Comparison of ENCODE assay signal across 37 cellular contexts in the genomic region with DNA sequence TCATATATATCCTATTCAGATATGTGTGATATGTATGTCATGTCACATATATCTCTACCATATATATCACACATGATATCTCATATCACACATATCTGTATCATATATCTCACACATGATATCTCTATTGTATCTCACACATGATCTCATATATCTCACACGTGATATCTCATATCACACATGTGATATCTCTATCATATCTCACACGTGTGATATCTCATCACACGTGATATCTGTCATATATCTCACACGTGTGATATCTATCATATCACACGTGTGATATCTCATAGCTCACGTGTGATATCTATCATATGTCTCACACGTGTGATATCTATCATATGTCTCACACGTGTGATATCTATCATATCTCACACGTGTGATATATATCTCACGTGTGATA.
"Had no signal": no experiment of that assay in that cellular context is flagged by ENCODE, and none has a peak within 500 bp of the region (broad histone marks: within the 10 kb centered on the region; RNA-seq: fewer than 3 reads in every experiment).

No MANE protein-coding gene starts in this region.

- H3K36me3 ChIP-seq: adrenal gland, brain microvascular endothelial cell, breast epithelium had no signal

- H3K4me1 ChIP-seq: adrenal gland, body of pancreas, breast epithelium had no signal

- H3K27ac Mint-ChIP-seq: activated B cell treated with CpG ODN at 0.5 μM for 24 hours; activated CD4-positive, alpha-beta memory T cell treated with anti-CD3 and anti-CD28 coated beads, Interleukin-2, amount 10 ng/mL, durations not matched to agents 7 days and 5 days; activated CD4-positive, alpha-beta T cell treated with anti-CD3 and anti-CD28 coated beads, Interleukin-2, amount 10 ng/mL, durations not matched to agents 7 days and 5 days; activated CD8-positive, alpha-beta T cell treated with anti-CD3 and anti-CD28 coated beads, Interleukin-2, amount 10 ng/mL, durations not matched to agents 7 days and 5 days; activated naive CD4-positive, alpha-beta T cell treated with anti-CD3 and anti-CD28 coated beads for 36 hours; activated naive CD4-positive, alpha-beta T cell treated with anti-CD3 and anti-CD28 coated beads, Interleukin-2, amount 50 U/mL, for 72 hours; activated naive CD8-positive, alpha-beta T cell treated with anti-CD3 and anti-CD28 coated beads for 36 hours; activated T-cell treated with anti-CD3 and anti-CD28 coated beads, Interleukin-2, amount 50 U/mL, for 72 hours; activated T-helper 1 cell treated with anti-CD3 and anti-CD28 coated beads, Interleukin-12 subunit alpha, Interleukin-12 subunit beta, Interleukin-2, Interleukin-4 antibody, amounts not matched to agents 30 ng/mL and 10 ng/mL and 1 ng/mL, durations not matched to agents 14 hours and 24 hours and 36 hours; activated T-helper 17 cell treated with anti-CD3 and anti-CD28 coated beads, Interleukin-2, amount 50 U/mL, for 72 hours; T-helper 1 cell treated with Interleukin-12 subunit alpha and Interleukin-12 subunit beta and Interleukin-4 antibody, amounts not matched to agents 30 μg/mL and 1 μg/mL, for 36 hours; T-helper 2 cell treated with Interferon-gamma antibody and Interleukin-4, amounts not matched to agents 5 μg/mL and 100 μg/mL, for 36 hours had no signal

- DNase-seq: activated B cell treated with CpG ODN at 0.5 μM for 24 hours; activated CD4-positive, alpha-beta memory T cell treated with anti-CD3 and anti-CD28 coated beads, Interleukin-2, amount 10 ng/mL, durations not matched to agents 7 days and 5 days; activated CD4-positive, alpha-beta T cell treated with anti-CD3 and anti-CD28 coated beads for 4 hours; activated CD4-positive, alpha-beta T cell treated with anti-CD3 and anti-CD28 coated beads, Interleukin-2, amount 10 ng/mL, durations not matched to agents 7 days and 5 days; activated CD4-positive, alpha-beta T cell treated with anti-CD3 and anti-CD28 coated beads, Interleukin-2, amount 50 U/mL, for 48 hours; activated CD4-positive, CD25-positive, alpha-beta regulatory T cell treated with anti-CD3 and anti-CD28 coated beads, Interleukin-2, amount 50 U/mL, for 72 hours; activated CD8-positive, alpha-beta memory T cell treated with anti-CD3 and anti-CD28 coated beads for 24 hours; activated CD8-positive, alpha-beta memory T cell treated with anti-CD3 and anti-CD28 coated beads, Interleukin-2, amount 50 U/mL, for 4 hours; activated CD8-positive, alpha-beta T cell treated with anti-CD3 and anti-CD28 coated beads, Interleukin-2, amount 10 ng/mL, durations not matched to agents 7 days and 5 days; activated effector memory CD4-positive, alpha-beta T cell treated with anti-CD3 and anti-CD28 coated beads, Interleukin-2, amount 50 U/mL, for 16 hours; activated gamma-delta T cell treated with Interleukin-2 at 50 U/mL for 16 hours; activated naive CD4-positive, alpha-beta T cell; activated naive CD4-positive, alpha-beta T cell treated with anti-CD3 and anti-CD28 coated beads for 36 hours; activated naive CD4-positive, alpha-beta T cell treated with anti-CD3 and anti-CD28 coated beads, Interleukin-2, amount 50 U/mL, for 16 hours; activated naive CD8-positive, alpha-beta T cell treated with anti-CD3 and anti-CD28 coated beads for 36 hours; activated T-cell treated with anti-CD3 and anti-CD28 coated beads for 4 hours; activated T-cell treated with anti-CD3 and anti-CD28 coated beads, Interleukin-2, amount 50 U/mL, for 1 hour; activated T-cell treated with anti-CD3 and anti-CD28 coated beads, Interleukin-2, amount 50 U/mL, for 4 hours; activated T-cell treated with anti-CD3 and anti-CD28 coated beads, Interleukin-2, amount 50 U/mL, for 72 hours; adrenal gland; amniotic stem cell; aorta; body of pancreas; brain microvascular endothelial cell; central memory CD4-positive, alpha-beta T cell; T-helper 1 cell; T-helper 2 cell; T-helper 9 cell had no signal

- FAIRE-seq: astrocyte, TTC549 had no signal

- H3K4me1 Mint-ChIP-seq: activated CD4-positive, alpha-beta memory T cell treated with anti-CD3 and anti-CD28 coated beads, Interleukin-2, amount 10 ng/mL, durations not matched to agents 7 days and 5 days; activated CD4-positive, alpha-beta T cell treated with anti-CD3 and anti-CD28 coated beads, Interleukin-2, amount 10 ng/mL, durations not matched to agents 7 days and 5 days; activated naive CD8-positive, alpha-beta T cell treated with anti-CD3 and anti-CD28 coated beads for 36 hours; activated T-helper 17 cell treated with anti-CD3 and anti-CD28 coated beads, Interleukin-2, amount 50 U/mL, for 72 hours had no signal

- H3K27me3 ChIP-seq: adrenal gland, body of pancreas, brain microvascular endothelial cell, breast epithelium had no signal

- H3K27ac ChIP-seq: adrenal gland, body of pancreas, brain microvascular endothelial cell, breast epithelium, VCaP had no signal

- H3K4me3 ChIP-seq: adrenal gland, body of pancreas, breast epithelium had no signal

- H3K9me3 Mint-ChIP-seq: activated B cell treated with CpG ODN at 0.5 μM for 24 hours; activated T-cell treated with anti-CD3 and anti-CD28 coated beads, Interleukin-2, amount 50 U/mL, for 4 hours; activated T-helper 17 cell treated with anti-CD3 and anti-CD28 coated beads, Interleukin-2, amount 50 U/mL, for 72 hours had no signal

- H3K9me3 ChIP-seq: adrenal gland, body of pancreas, breast epithelium had no signal

- H3K36me3 Mint-ChIP-seq: activated naive CD4-positive, alpha-beta T cell treated with anti-CD3 and anti-CD28 coated beads, Interleukin-2, amount 50 U/mL, for 72 hours; activated naive CD8-positive, alpha-beta T cell treated with anti-CD3 and anti-CD28 coated beads for 36 hours had no signal

- ATAC-seq: activated CD8-positive, alpha-beta T cell treated with anti-CD3 and anti-CD28 coated beads, Interleukin-2, amount 10 ng/mL, durations not matched to agents 7 days and 5 days; activated naive CD4-positive, alpha-beta T cell treated with anti-CD3 and anti-CD28 coated beads, Interleukin-2, amount 50 U/mL, for 72 hours; activated T-cell treated with anti-CD3 and anti-CD28 coated beads, Interleukin-2, amount 50 U/mL, for 4 hours; activated T-cell treated with anti-CD3 and anti-CD28 coated beads, Interleukin-2, amount 50 U/mL, for 72 hours; activated T-helper 17 cell treated with anti-CD3 and anti-CD28 coated beads, Interleukin-2, amount 50 U/mL, for 72 hours; body of pancreas had no signal

- H3K4me3 Mint-ChIP-seq: activated B cell treated with CpG ODN at 0.5 μM for 24 hours; activated CD4-positive, alpha-beta memory T cell treated with anti-CD3 and anti-CD28 coated beads, Interleukin-2, amount 10 ng/mL, durations not matched to agents 7 days and 5 days; activated CD4-positive, alpha-beta T cell treated with anti-CD3 and anti-CD28 coated beads, Interleukin-2, amount 10 ng/mL, durations not matched to agents 7 days and 5 days; activated CD8-positive, alpha-beta T cell treated with anti-CD3 and anti-CD28 coated beads, Interleukin-2, amount 10 ng/mL, durations not matched to agents 7 days and 5 days; activated naive CD4-positive, alpha-beta T cell treated with anti-CD3 and anti-CD28 coated beads for 36 hours; activated naive CD8-positive, alpha-beta T cell treated with anti-CD3 and anti-CD28 coated beads for 36 hours; activated T-cell treated with anti-CD3 and anti-CD28 coated beads, Interleukin-2, amount 50 U/mL, for 4 hours; activated T-cell treated with anti-CD3 and anti-CD28 coated beads, Interleukin-2, amount 50 U/mL, for 72 hours; activated T-helper 1 cell treated with anti-CD3 and anti-CD28 coated beads, Interleukin-12 subunit alpha, Interleukin-12 subunit beta, Interleukin-2, Interleukin-4 antibody, amounts not matched to agents 30 ng/mL and 10 ng/mL and 1 ng/mL, durations not matched to agents 14 hours and 24 hours and 36 hours; activated T-helper 17 cell treated with anti-CD3 and anti-CD28 coated beads, Interleukin-2, amount 50 U/mL, for 72 hours; T-helper 1 cell treated with Interleukin-12 subunit alpha and Interleukin-12 subunit beta and Interleukin-4 antibody, amounts not matched to agents 30 μg/mL and 1 μg/mL, for 36 hours; T-helper 2 cell treated with Interferon-gamma antibody and Interleukin-4, amounts not matched to agents 5 μg/mL and 100 μg/mL, for 36 hours had no signal

- H3K27me3 Mint-ChIP-seq: activated B cell treated with CpG ODN at 0.5 μM for 24 hours; activated CD4-positive, alpha-beta memory T cell treated with anti-CD3 and anti-CD28 coated beads, Interleukin-2, amount 10 ng/mL, durations not matched to agents 7 days and 5 days; activated CD4-positive, alpha-beta T cell treated with anti-CD3 and anti-CD28 coated beads, Interleukin-2, amount 10 ng/mL, durations not matched to agents 7 days and 5 days had no signal
